ENCODE assay signal across 1 cellular context in the genomic region with DNA sequence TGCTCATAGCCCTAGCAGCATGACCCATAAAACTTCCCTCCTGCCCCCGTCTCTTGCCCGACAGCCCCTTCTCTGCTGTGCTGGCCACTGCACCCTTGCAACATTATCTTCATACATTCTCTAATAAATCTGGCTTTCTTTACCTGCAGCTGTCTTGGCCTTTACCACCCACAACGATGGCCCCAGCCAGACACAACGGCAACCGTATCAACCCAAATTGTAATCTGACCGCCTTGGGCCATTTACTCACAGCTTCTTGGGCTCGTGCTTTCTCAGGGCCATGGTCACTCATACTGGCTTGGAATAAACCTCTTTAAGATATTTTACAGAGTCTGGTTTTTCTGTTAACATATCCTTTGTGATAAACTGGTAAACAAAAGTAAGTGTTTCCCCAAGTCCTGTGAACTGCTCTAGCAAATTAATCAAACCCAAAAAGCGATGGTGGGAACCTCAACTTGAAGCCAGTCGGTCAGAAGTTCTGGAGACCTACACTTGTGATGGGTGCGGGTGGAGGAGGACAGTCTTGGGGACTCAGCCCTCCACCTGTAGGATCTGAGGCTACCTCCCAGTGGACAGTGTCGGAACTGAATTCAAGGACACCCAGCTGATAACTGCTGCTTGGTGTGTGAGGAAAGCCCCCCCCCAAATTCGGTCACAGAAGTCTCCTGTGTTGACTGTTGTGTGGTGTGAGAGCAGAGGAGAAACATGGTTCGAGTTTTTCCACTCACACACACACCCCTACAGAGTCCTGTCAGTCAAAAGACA.
TF ChIP-seq lines count a peak whose summit lies in the region.

No MANE protein-coding gene starts in this region.

TF ChIP-seq in WTC11, 78 proteins besides CTCF, POLR2A, EP300 and RAD21 (continued from another document):
- TF ChIP-seq, protein P1, sequence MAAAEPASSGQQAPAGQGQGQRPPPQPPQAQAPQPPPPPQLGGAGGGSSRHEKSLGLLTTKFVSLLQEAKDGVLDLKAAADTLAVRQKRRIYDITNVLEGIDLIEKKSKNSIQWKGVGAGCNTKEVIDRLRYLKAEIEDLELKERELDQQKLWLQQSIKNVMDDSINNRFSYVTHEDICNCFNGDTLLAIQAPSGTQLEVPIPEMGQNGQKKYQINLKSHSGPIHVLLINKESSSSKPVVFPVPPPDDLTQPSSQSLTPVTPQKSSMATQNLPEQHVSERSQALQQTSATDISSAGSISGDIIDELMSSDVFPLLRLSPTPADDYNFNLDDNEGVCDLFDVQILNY (CRISPR knock-in tag; IDR thresholded peaks at IDR 0.05): no peak
